Comparison of ENCODE assay signal across 17 cellular contexts in the genomic region with DNA sequence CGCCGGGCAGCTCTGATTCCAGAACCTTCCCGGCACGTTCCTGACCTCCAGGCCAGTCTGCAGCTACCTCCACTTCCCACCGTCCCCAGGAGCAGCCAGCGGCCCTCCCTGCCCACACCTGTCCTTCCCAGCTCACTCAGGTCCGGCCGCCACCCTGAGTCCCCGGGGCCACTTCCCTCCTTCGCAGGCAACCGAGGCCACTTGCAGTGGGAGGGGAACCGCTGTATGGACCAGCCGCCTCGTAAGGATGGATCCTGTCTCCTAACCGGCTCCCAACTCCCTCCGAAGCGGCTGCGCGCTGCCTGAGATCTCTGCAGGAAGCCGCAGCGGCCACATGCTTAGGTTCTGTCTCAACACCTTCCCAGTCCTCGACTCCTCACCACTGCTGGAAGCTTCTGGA. TPM values are rescaled to one million over a fixed set of nuclear protein-coding genes. Genes with fewer than 3 reads are reported as not detected.
DNase-seq lines count a peak whose midpoint lies in the region; ATAC-seq, FAIRE-seq and TF ChIP-seq lines count a peak whose summit lies in the region.
"Had no signal": no experiment of that assay in that cellular context is flagged by ENCODE, and none has a peak within 500 bp of the region (broad histone marks: within the 10 kb centered on the region; RNA-seq: fewer than 3 reads in every experiment).

No MANE protein-coding gene starts in this region.

- no peak for TF ChIP-seq CTCF in IMR-90 (conservative IDR thresholded peaks at IDR 0.05; ENCODE audit: low read depth, low read length)
- TF ChIP-seq CTCF in K562 (IDR thresholded peaks at IDR 0.05 in 2 of 3, conservative IDR thresholded peaks at IDR 0.05 in 1 of 3; ENCODE audit: insufficient read depth in 2 of 3, low read depth in 1 of 3, low read length in 3 of 3): no peak

- H4K20me1 ChIP-seq in IMR-90 (ENCODE audit: insufficient read depth, low read length): no peaks in the 10 kb centered on the region; the same call in 1 of the 2 replicates
- H4K20me1 ChIP-seq in K562 (replicated peaks; ENCODE audit: control insufficient read depth, insufficient read depth, low read length): no peaks in the 10 kb centered on the region

- intact Hi-C loops in activated CD4-positive, alpha-beta T cell treated with anti-CD3 and anti-CD28 coated beads for 36 hours (cut with DNase I, micrococcal nuclease): loop anchor here in 1 of 2 experiments (5.0 to 10.0 kb wide), 3 partner anchors 421 to 1716 kb away; partner anchors contain the start of gene RABL6
- intact Hi-C loops in IMR-90 (cut with micrococcal nuclease) (no loop called here), K562 (cut with micrococcal nuclease) (no loop called here)

- in situ Hi-C loops in IMR-90 (cut with MboI; ENCODE audit: low sequenced_read_pairs) (no loop called here), K562 (cut with MboI) (loop anchor here (5.0 kb wide), 1 partner anchor 129 kb away; no protein-coding TSS in a partner anchor), HAP-1 (cut with MboI; ENCODE audit: low sequenced_read_pairs) (loop anchor here (5.0 kb wide), 1 partner anchor 149 kb away; the partner anchor contains the start of gene UBAC1)

- TF ChIP-seq EP300 in K562 (IDR thresholded peaks at IDR 0.05; ENCODE audit: low read length): no peak

- H3K9me3 Mint-ChIP-seq in activated CD4-positive, alpha-beta T cell treated with anti-CD3 and anti-CD28 coated beads for 36 hours (ENCODE audit: low read depth): no peaks in the 10 kb centered on the region

- H3K9me3 ChIP-seq in IMR-90 (ENCODE audit: control insufficient read depth, insufficient read depth, low read length) (no peaks in the 10 kb centered on the region), K562 (replicated peaks; ENCODE audit: control insufficient read depth, insufficient read depth, low read depth, low read length) (no peaks in the 10 kb centered on the region), neuronal stem cell (replicated peaks in 1 of 2; ENCODE audit: control insufficient read depth in 2 of 2, insufficient read depth in 1 of 2, low read depth in 1 of 2, low read length in 2 of 2) (no peaks in the 10 kb centered on the region), HAP-1 (no peaks in the 10 kb centered on the region)
- H3K9me3 ChIP-seq: body of pancreas, Peyer's patch, upper lobe of right lung had no signal

- 0 out of 2 replicates have a peak overlapping the region, but pooled peaks have one; percentile 86 for H2AK5ac ChIP-seq in IMR-90 (ENCODE audit: low read depth, low read length)
- H2AK5ac ChIP-seq in neuronal stem cell (ENCODE audit: low read depth, low read length): peak overlapping the region; percentile 100

- H3K36me3 ChIP-seq in IMR-90 (ENCODE audit: control insufficient read depth, insufficient read depth, low read length) (peaks cover 11% of the 10 kb centered on the region; the same call in 1 of the 2 replicates), K562 (ENCODE audit: control insufficient read depth, insufficient read depth, low read length) (peaks cover 13% of the 10 kb centered on the region; the same call in 1 of the 3 replicates), neuronal stem cell (replicated peaks in 1 of 2; ENCODE audit: control insufficient read depth in 2 of 2, insufficient read depth in 2 of 2, low read length in 2 of 2) (peaks cover 14 to 21% of the 10 kb centered on the region in 2 donors), HAP-1 (replicated peaks) (peaks cover 16% of the 10 kb centered on the region)

- peaks cover 76% of the 10 kb centered on the region for H3K4me1 Mint-ChIP-seq in activated CD4-positive, alpha-beta T cell treated with anti-CD3 and anti-CD28 coated beads for 36 hours

- peak overlapping the region; percentile 93 for H2AK9ac ChIP-seq in IMR-90 (replicated peaks; ENCODE audit: low read depth, low read length, poor library complexity)

- BruUV-seq in IMR-90 (replicated peaks; lab: Mats Ljungman, UMichigan) (no TSS peak), K562 (replicated peaks; lab: Mats Ljungman, UMichigan) (no TSS peak)

- no peak for ATAC-seq in activated CD4-positive, alpha-beta T cell treated with anti-CD3 and anti-CD28 coated beads for 36 hours
- ATAC-seq in IMR-90 (ENCODE audit: low read depth) (no peak), K562 (no peak), GM21529 (IDR thresholded peaks at IDR 0.05; ENCODE audit: unreplicated experiment) (no peak)
- ATAC-seq: body of pancreas, left lobe of liver, upper lobe of right lung had no signal

- H2BK120ac ChIP-seq in IMR-90 (ENCODE audit: low read depth, low read length) (no peak overlapping the region), neuronal stem cell (ENCODE audit: low read depth, low read length) (peak overlapping the region; percentile 47)

- H3K79me1 ChIP-seq in IMR-90 (ENCODE audit: low read depth in 1 of 2, low read length in 2 of 2) (peaks cover 0 to 14% of the 10 kb centered on the region in 2 experiments; a peak in 2 of 4 replicates), neuronal stem cell (ENCODE audit: low read depth, low read length) (peaks cover 12% of the 10 kb centered on the region)

- 0 out of 4 replicates have a peak overlapping the region, but pooled peaks of 1 of the 2 experiments have one; percentile 11 for H4K8ac ChIP-seq in IMR-90 (ENCODE audit: low read depth in 2 of 2, low read length in 2 of 2)
- H4K8ac ChIP-seq in neuronal stem cell (ENCODE audit: low read depth, low read length): no peak overlapping the region

- H3K27me3 Mint-ChIP-seq in activated CD4-positive, alpha-beta T cell treated with anti-CD3 and anti-CD28 coated beads for 36 hours: no peaks in the 10 kb centered on the region

- peak overlapping the region; percentile 78 for H3K4me3 Mint-ChIP-seq in activated CD4-positive, alpha-beta T cell treated with anti-CD3 and anti-CD28 coated beads for 36 hours

- CTCF ChIA-PET in activated CD4-positive, alpha-beta T cell treated with anti-CD3 and anti-CD28 coated beads for 36 hours (lab: Charles Lee): interaction anchor here (0.7 to 0.9 kb wide), 3 partner anchors 21 to 142 kb away, joined by 3 read pairs; no protein-coding TSS in a partner anchor
- CTCF ChIA-PET in IMR-90 (lab: Yijun Ruan, JAX) (no interaction called here), K562 (lab: Yijun Ruan, JAX; ENCODE audit: low intra/inter-chr PET ratio) (no interaction called here)

- POLR2A ChIA-PET in activated CD4-positive, alpha-beta T cell treated with anti-CD3 and anti-CD28 coated beads for 36 hours (lab: Charles Lee): no interaction called here
- POLR2A ChIA-PET in IMR-90 (lab: Charles Lee; ENCODE audit: unreplicated experiment): interaction anchor here (0.9 kb wide), 1 partner anchor 16 kb away, joined by 3 read pairs; no protein-coding TSS in a partner anchor
- POLR2A ChIA-PET in K562 (lab: Yijun Ruan, JAX): interaction anchor here (0.8 to 3.0 kb wide), 4 partner anchors 10 to 571 kb away, joined by 3 to 9 read pairs (median 4); no protein-coding TSS in a partner anchor

- no peak for DNase-seq in activated CD4-positive, alpha-beta T cell treated with anti-CD3 and anti-CD28 coated beads for 36 hours
- no peak for DNase-seq in activated CD4-positive, alpha-beta T cell treated with anti-CD3 and anti-CD28 coated beads for 1 hour
- DNase-seq in IMR-90 (no peak), K562 (ENCODE audit: extremely low read depth in 1 of 4, low spot score in 3 of 4) (no peak), neuronal stem cell (ENCODE audit: low spot score) (no peak), HAP-1 (ENCODE audit: low spot score in 2 of 2) (no peak), medulla oblongata (ENCODE audit: extremely low spot score) (no peak)
- DNase-seq: body of pancreas, DMS153, MM.1S, Peyer's patch, upper lobe of right lung had no signal

- H3K27ac ChIP-seq in IMR-90 (ENCODE audit: insufficient read depth, low read length) (no peak overlapping the region), K562 (ENCODE audit: extremely low read depth, low read depth, low read length) (peak overlapping the region; percentile 79; the same call in 1 of the 3 replicates), neuronal stem cell (replicated peaks; ENCODE audit: low read length) (peak overlapping the region; percentile 31)
- H3K27ac ChIP-seq: body of pancreas had no signal

- H3K56ac ChIP-seq in IMR-90 (ENCODE audit: extremely low read depth, insufficient read depth, low read length): no peak overlapping the region

- no peak overlapping the region for H3K4me2 ChIP-seq in IMR-90 (ENCODE audit: low read depth, low read length)
- H3K4me2 ChIP-seq in K562 (ENCODE audit: insufficient read depth, low read length): no peak overlapping the region
- no peak overlapping the region for H3K4me2 ChIP-seq in neuronal stem cell (ENCODE audit: insufficient read depth, low read length, poor library complexity, severe bottlenecking)

- no peak overlapping the region for H3K14ac ChIP-seq in IMR-90 (replicated peaks; ENCODE audit: low read depth, low read length)
- H3K14ac ChIP-seq in neuronal stem cell (ENCODE audit: low read length): peak overlapping the region; percentile 3

- H3K18ac ChIP-seq in IMR-90 (ENCODE audit: low read depth, low read length): no peak overlapping the region; the same call in 1 of the 2 replicates
- peak overlapping the region; percentile 99 for H3K18ac ChIP-seq in neuronal stem cell (ENCODE audit: low read length)

- H4K5ac ChIP-seq in IMR-90 (ENCODE audit: low read depth, low read length): no peak overlapping the region

- H2BK12ac ChIP-seq in neuronal stem cell (ENCODE audit: low read length): peak overlapping the region; percentile 86

- H3K9ac ChIP-seq in IMR-90 (ENCODE audit: low read depth, low read length) (no peak overlapping the region), K562 (ENCODE audit: insufficient read depth in 1 of 2, low read depth in 2 of 2, low read length in 2 of 2) (peak overlapping the region in 1 of 2 experiments; percentile 79; a peak in 2 of 4 replicates), neuronal stem cell (ENCODE audit: low read depth, low read length, poor library complexity) (no peak overlapping the region)

- H3K9me1 ChIP-seq in IMR-90 (ENCODE audit: insufficient read depth, low read length): peaks cover 8% of the 10 kb centered on the region
- H3K9me1 ChIP-seq in K562 (ENCODE audit: control insufficient read depth, insufficient read depth, low read length): no peaks in the 10 kb centered on the region

- no peak overlapping the region for H2BK5ac ChIP-seq in IMR-90 (ENCODE audit: low read depth, low read length, poor library complexity, severe bottlenecking)
- no peak overlapping the region for H2BK5ac ChIP-seq in neuronal stem cell (ENCODE audit: low read length)

- no peaks in the 10 kb centered on the region; the same call in 2 of the 3 replicates for H3K79me2 ChIP-seq in K562 (ENCODE audit: control insufficient read depth, insufficient read depth, low read length)

- no peak overlapping the region for H3K4me3 ChIP-seq in IMR-90 (ENCODE audit: insufficient read depth, low read depth, low read length)
- no peak overlapping the region for H3K4me3 ChIP-seq in K562
- no peak overlapping the region for H3K4me3 ChIP-seq in neuronal stem cell (ENCODE audit: low read length in 2 of 2)
- H3K4me3 ChIP-seq in HAP-1: no peak overlapping the region
- H3K4me3 ChIP-seq: body of pancreas had no signal

- H2AFZ ChIP-seq in IMR-90 (replicated peaks; ENCODE audit: low read length, poor library complexity) (no peak overlapping the region), K562 (ENCODE audit: low read depth, low read length) (no peak overlapping the region), neuronal stem cell (ENCODE audit: low read length) (no peak overlapping the region)

- H3K36me3 Mint-ChIP-seq in activated CD4-positive, alpha-beta T cell treated with anti-CD3 and anti-CD28 coated beads for 36 hours (ENCODE audit: low read depth): peaks cover 6% of the 10 kb centered on the region

- H4K91ac ChIP-seq in IMR-90 (ENCODE audit: insufficient read depth, low read depth, low read length): peak overlapping the region; percentile 31; the same call in 1 of the 2 replicates
- peak overlapping the region; percentile 65 for H4K91ac ChIP-seq in neuronal stem cell (ENCODE audit: low read depth, low read length, poor library complexity)

- WGBS in IMR-90 (ENCODE audit: extremely low coverage in 2 of 2, insufficient read length in 1 of 2), 2 experiments: 89% methylated on average over 15 of the region's 22 CpGs; no CpG with 5 or more reads in 1 of the 2 experiments
- 90% methylated on average over 13 of the region's 22 CpGs for WGBS in K562 (ENCODE audit: insufficient coverage, low coverage, missing lambda C conversion rate)
- WGBS in neuronal stem cell (ENCODE audit: extremely low coverage in 2 of 2, insufficient read length in 2 of 2, insufficient replicate concordance in 1 of 2), 2 donors: no CpG with 5 or more reads among the region's 22 CpGs

- H3K23ac ChIP-seq in IMR-90 (ENCODE audit: low read depth, low read length) (no peak overlapping the region), neuronal stem cell (ENCODE audit: low read depth, low read length, poor library complexity) (no peak overlapping the region)

- TF ChIP-seq RAD21 in IMR-90 (IDR thresholded peaks at IDR 0.05; ENCODE audit: low read length) (no peak), K562 (CRISPR knock-in tag; conservative IDR thresholded peaks at IDR 0.05 in 1 of 2, IDR thresholded peaks at IDR 0.05 in 1 of 2) (no peak)

- TF ChIP-seq POLR2A in IMR-90 (IDR thresholded peaks at IDR 0.05; ENCODE audit: low read depth, low read length): no peak
- TF ChIP-seq POLR2A in K562 (conservative IDR thresholded peaks at IDR 0.05): no peak

- no peak overlapping the region; the same call in 2 of the 3 replicates for H2BK15ac ChIP-seq in IMR-90 (ENCODE audit: low read depth, low read length)
- H2BK15ac ChIP-seq in neuronal stem cell (ENCODE audit: low read length): peak overlapping the region; percentile 99

- no peak for FAIRE-seq in K562 (lab: Jason Lieb, UNC)
- FAIRE-seq: A204.1, endothelial cell of umbilical vein, GM19239 had no signal

- peak overlapping the region; percentile 97 for H3K27ac Mint-ChIP-seq in activated CD4-positive, alpha-beta T cell treated with anti-CD3 and anti-CD28 coated beads for 36 hours

- H3K4ac ChIP-seq in IMR-90 (ENCODE audit: low read depth, low read length) (no peak overlapping the region), neuronal stem cell (ENCODE audit: low read length) (peak overlapping the region; percentile 99)

- peaks cover 13% of the 10 kb centered on the region for H3K4me1 ChIP-seq in IMR-90 (ENCODE audit: control insufficient read depth, insufficient read depth, low read length)
- H3K4me1 ChIP-seq in K562 (replicated peaks in 1 of 2; ENCODE audit: control insufficient read depth in 2 of 2, insufficient read depth in 2 of 2, low read length in 2 of 2): peaks cover 44 to 86% of the 10 kb centered on the region in 2 experiments
- peaks cover 22 to 31% of the 10 kb centered on the region in 2 donors for H3K4me1 ChIP-seq in neuronal stem cell (ENCODE audit: control insufficient read depth in 2 of 2, insufficient read depth in 1 of 2, low read depth in 1 of 2, low read length in 2 of 2)
- peaks cover 20% of the 10 kb centered on the region for H3K4me1 ChIP-seq in HAP-1

- dilution Hi-C loops in IMR-90 (cut with HindIII; ENCODE audit: low sequenced_read_pairs, unreplicated experiment): no loop called here

- no peaks in the 10 kb centered on the region for H3K27me3 ChIP-seq in IMR-90 (ENCODE audit: control insufficient read depth, insufficient read depth, low read length)
- no peaks in the 10 kb centered on the region for H3K27me3 ChIP-seq in K562 (ENCODE audit: control insufficient read depth in 2 of 2, insufficient read depth in 2 of 2, low read length in 2 of 2)
- H3K27me3 ChIP-seq in neuronal stem cell (ENCODE audit: control insufficient read depth in 3 of 3, insufficient read depth in 3 of 3, low read depth in 1 of 3, low read length in 3 of 3): no peaks in the 10 kb centered on the region
- H3K27me3 ChIP-seq in HAP-1 (ENCODE audit: low read depth): no peaks in the 10 kb centered on the region
- H3K27me3 ChIP-seq: body of pancreas, Peyer's patch, upper lobe of right lung had no signal

- no peak overlapping the region for H2BK20ac ChIP-seq in IMR-90 (ENCODE audit: low read depth, low read length)

RNA-seq across cellular contexts. Expression of gene TMEM250, which starts 7.5 kb away (rescaled TPM):
- 10 to 100 TPM; 25.4 to 28.8 TPM for total RNA-seq in activated CD4-positive, alpha-beta T cell treated with anti-CD3 and anti-CD28 coated beads for 36 hours
- total RNA-seq in IMR-90 (2012; rRNA removed) (12.5 and 14.0 TPM in 2 replicates), K562 (2014; rRNA removed) (44.6 and 51.3 TPM in 2 replicates), K562 (2014; rRNA removed; fragmentation: Illumina TruSeq; extraction: Trizol) (6.2 and 6.7 TPM in 2 replicates), K562 (2015; rRNA removed; fragmentation: Illumina TruSeq; extraction: Trizol) (21.6 and 23.3 TPM in 2 replicates), K562 (2021) (40.6 and 43.1 TPM in 2 replicates)
- polyA plus RNA-seq in IMR-90 (2012; rRNA removed) (17.5 and 18.6 TPM in 2 replicates), K562 (2011; rRNA removed) (11.5 and 12.2 TPM in 2 replicates), K562 (2014; fragmentation: Illumina TruSeq; extraction: Trizol) (9.8 and 16.8 TPM in 2 replicates), K562 (2014; fragmentation: Nextera tagmentation; extraction: Ambion mirVana) (under 1 TPM; 0.32 to 0.64 TPM), K562 (2014; rRNA removed) (25.1 and 28.0 TPM in 2 replicates)
- polyA plus RNA-seq in IMR-90 (2012; cell fraction: cytosol; rRNA removed): 29.9 and 32.6 TPM in 2 replicates
- polyA plus RNA-seq in IMR-90 (2012; cell fraction: nucleus; rRNA removed; ENCODE audit: low replicate concordance): 12.4 and 30.2 TPM in 2 replicates
- total RNA-seq in K562 (2011; cell fraction: chromatin; rRNA removed; ENCODE audit: low replicate concordance): 9.3 and 37.6 TPM in 2 replicates
- 42.5 and 42.8 TPM in 2 replicates for total RNA-seq in K562 (2011; cell fraction: nucleolus; rRNA removed)
- total RNA-seq in K562 (2011; cell fraction: nucleoplasm; rRNA removed): 19.5 and 20.3 TPM in 2 replicates
- 15.5 and 50.0 TPM in 2 replicates for polyA plus RNA-seq in K562 (2011; cell fraction: cytosol; rRNA removed)
- 27.4 and 47.1 TPM in 2 replicates for polyA plus RNA-seq in K562 (2011; cell fraction: nucleus; rRNA removed)
- polyA plus RNA-seq in K562 (2012): 27.5 and 33.5 TPM in 2 replicates
- polyA minus RNA-seq in K562 (2011; rRNA and poly(A)+ RNA removed): 4.9 and 9.2 TPM in 2 replicates
- polyA minus RNA-seq in K562 (2011; cell fraction: cytosol; rRNA and poly(A)+ RNA removed): 18.4 and 21.8 TPM in 2 replicates
- 18.7 and 25.0 TPM in 2 replicates for polyA minus RNA-seq in K562 (2011; cell fraction: nucleus; rRNA and poly(A)+ RNA removed)
- polyA plus RNA-seq in neuronal stem cell (2013, experiment 1 of 2): 23.6 TPM
- polyA plus RNA-seq in neuronal stem cell (2013, experiment 2 of 2): 22.7 TPM

RNA-seq across cellular contexts. Expression of gene NACC2, which starts 16.1 kb away (rescaled TPM):
- 1 to 10 TPM; 4.2 to 5.2 TPM for total RNA-seq in activated CD4-positive, alpha-beta T cell treated with anti-CD3 and anti-CD28 coated beads for 36 hours
- total RNA-seq in IMR-90 (2012; rRNA removed): 7.9 and 11.1 TPM in 2 replicates
- 19.0 and 21.2 TPM in 2 replicates for polyA plus RNA-seq in IMR-90 (2012; rRNA removed)
- 16.0 and 22.9 TPM in 2 replicates for polyA plus RNA-seq in IMR-90 (2012; cell fraction: cytosol; rRNA removed)
- polyA plus RNA-seq in IMR-90 (2012; cell fraction: nucleus; rRNA removed; ENCODE audit: low replicate concordance): 27.3 and 39.1 TPM in 2 replicates
- total RNA-seq in K562 (2011; cell fraction: chromatin; rRNA removed; ENCODE audit: low replicate concordance): 15.2 and 27.2 TPM in 2 replicates
- 17.0 and 18.7 TPM in 2 replicates for total RNA-seq in K562 (2011; cell fraction: nucleolus; rRNA removed)
- 10.7 and 13.6 TPM in 2 replicates for total RNA-seq in K562 (2011; cell fraction: nucleoplasm; rRNA removed)
- 16.6 and 21.1 TPM in 2 replicates for total RNA-seq in K562 (2014; rRNA removed)
- 4.4 and 4.8 TPM in 2 replicates for total RNA-seq in K562 (2014; rRNA removed; fragmentation: Illumina TruSeq; extraction: Trizol)
- total RNA-seq in K562 (2015; rRNA removed; fragmentation: Illumina TruSeq; extraction: Trizol): 9.9 and 10.1 TPM in 2 replicates
- 22.2 and 25.1 TPM in 2 replicates for total RNA-seq in K562 (2021)
- 5.6 TPM in 2 replicates for polyA plus RNA-seq in K562 (2011; rRNA removed)
- polyA plus RNA-seq in K562 (2011; cell fraction: cytosol; rRNA removed): 7.2 and 16.2 TPM in 2 replicates
- 14.6 and 26.1 TPM in 2 replicates for polyA plus RNA-seq in K562 (2011; cell fraction: nucleus; rRNA removed)
- 9.1 and 10.5 TPM in 2 replicates for polyA plus RNA-seq in K562 (2012)
- 5.2 and 8.0 TPM in 2 replicates for polyA plus RNA-seq in K562 (2014; fragmentation: Illumina TruSeq; extraction: Trizol)
- under 1 TPM; 0.70 to 0.73 TPM for polyA plus RNA-seq in K562 (2014; fragmentation: Nextera tagmentation; extraction: Ambion mirVana)
- 11.7 and 12.5 TPM in 2 replicates for polyA plus RNA-seq in K562 (2014; rRNA removed)
- polyA minus RNA-seq in K562 (2011; rRNA and poly(A)+ RNA removed): 5.4 and 11.8 TPM in 2 replicates
- polyA minus RNA-seq in K562 (2011; cell fraction: cytosol; rRNA and poly(A)+ RNA removed): 12.6 and 13.9 TPM in 2 replicates
- 5.9 and 6.5 TPM in 2 replicates for polyA minus RNA-seq in K562 (2011; cell fraction: nucleus; rRNA and poly(A)+ RNA removed)
- polyA plus RNA-seq in neuronal stem cell (2013, experiment 1 of 2): 4.9 TPM
- polyA plus RNA-seq in neuronal stem cell (2013, experiment 2 of 2): 5.0 TPM
